1 cellular context compared by ENCODE assay signal in genomic region chr15:63892794-63893441, GRCh38.
A peak's percentile ranks its signal among the peaks of the same experiment; 100 is the strongest.
TF ChIP-seq lines count a peak whose summit lies in the region.

No MANE protein-coding gene starts in this region.

TF ChIP-seq in K562, 482 proteins besides CTCF, POLR2A, EP300 and RAD21 (continues in another document):
- TF ChIP-seq AFF4 (CRISPR knock-in tag; IDR thresholded peaks at IDR 0.05) (no peak), KAT8 (IDR thresholded peaks at IDR 0.05; ENCODE audit: low read depth) (no peak), NR1H2 (CRISPR knock-in tag; IDR thresholded peaks at IDR 0.05) (no peak), HDAC2 (IDR thresholded peaks at IDR 0.05) (no peak), MCM5 (IDR thresholded peaks at IDR 0.05; ENCODE audit: low read depth) (no peak), ETV1 (tag; conservative IDR thresholded peaks at IDR 0.05; ENCODE audit: low read depth) (no peak; the same call in 1 of the 2 replicates), HNRNPUL1 (IDR thresholded peaks at IDR 0.05; ENCODE audit: low read length) (no peak), NRF1 (conservative IDR thresholded peaks at IDR 0.05 in 1 of 2, IDR thresholded peaks at IDR 0.05 in 1 of 2) (0 out of 4 replicates have a peak, but pooled peaks of 1 of the 2 experiments have one; percentile 22), TAF7 (tag; IDR thresholded peaks at IDR 0.05) (no peak), SMAD4 (CRISPR knock-in tag; conservative IDR thresholded peaks at IDR 0.05) (peak; percentile 50; the same call in 1 of the 2 replicates), CBFA2T3 (IDR thresholded peaks at IDR 0.05) (peak; percentile 63), PRDM10 (IDR thresholded peaks at IDR 0.05; ENCODE audit: partially characterized antibody) (no peak), ZNF41 (CRISPR knock-in tag; conservative IDR thresholded peaks at IDR 0.05) (no peak), SETDB1 (IDR thresholded peaks at IDR 0.05; ENCODE audit: low read length) (no peak), TAF1 (IDR thresholded peaks at IDR 0.05; ENCODE audit: control insufficient read depth, extremely low read depth, insufficient read depth, low read length, severe bottlenecking) (no peak), ARID2 (IDR thresholded peaks at IDR 0.05) (no peak), ZNF586 (CRISPR knock-in tag; conservative IDR thresholded peaks at IDR 0.05) (no peak), ZNF12 (CRISPR knock-in tag; IDR thresholded peaks at IDR 0.05) (peak; percentile 94), MIER1 (IDR thresholded peaks at IDR 0.05; ENCODE audit: low read depth) (no peak), SMARCC2 (IDR thresholded peaks at IDR 0.05; ENCODE audit: low read depth) (no peak), GMEB1 (CRISPR knock-in tag; IDR thresholded peaks at IDR 0.05) (no peak), ZBTB5 (IDR thresholded peaks at IDR 0.05) (no peak), TCF7L2 (IDR thresholded peaks at IDR 0.05; ENCODE audit: low read depth, low read length) (no peak), ZNF23 (CRISPR knock-in tag; IDR thresholded peaks at IDR 0.05) (no peak), MCM2 (IDR thresholded peaks at IDR 0.05; ENCODE audit: low read depth) (no peak), ZNF212 (CRISPR knock-in tag; IDR thresholded peaks at IDR 0.05) (no peak), TEAD4 (IDR thresholded peaks at IDR 0.05; ENCODE audit: low read length) (peak; percentile 33; the same call in 1 of the 2 replicates), TEAD4 (CRISPR knock-in tag; IDR thresholded peaks at IDR 0.05; ENCODE audit: borderline replicate concordance) (no peak), SLC30A9 (CRISPR knock-in tag; IDR thresholded peaks at IDR 0.05) (no peak), ADNP (tag; IDR thresholded peaks at IDR 0.05) (no peak), TFAP4 (CRISPR knock-in tag; IDR thresholded peaks at IDR 0.05; ENCODE audit: borderline replicate concordance) (peak; percentile 29; the same call in 1 of the 2 replicates), E4F1 (CRISPR knock-in tag; IDR thresholded peaks at IDR 0.05; ENCODE audit: borderline replicate concordance) (no peak), ASH1L (IDR thresholded peaks at IDR 0.05; ENCODE audit: borderline replicate concordance, low read depth, partially characterized antibody) (no peak), MAX (CRISPR knock-in tag; IDR thresholded peaks at IDR 0.05) (peak; percentile 76), MXD1 (CRISPR knock-in tag; IDR thresholded peaks at IDR 0.05; ENCODE audit: borderline replicate concordance, poor library complexity, severe bottlenecking) (no peak), STAT6 (CRISPR knock-in tag; IDR thresholded peaks at IDR 0.05) (no peak), SFPQ (IDR thresholded peaks at IDR 0.05; ENCODE audit: low read depth, low read length) (no peak), HNRNPK (IDR thresholded peaks at IDR 0.05; ENCODE audit: low read depth, low read length, poor library complexity, severe bottlenecking) (no peak), RBM39 (optimal IDR thresholded peaks at IDR 0.05; ENCODE audit: low read depth, low read length) (no peak), NFE2L1 (tag; IDR thresholded peaks at IDR 0.05; ENCODE audit: borderline replicate concordance, low read depth) (no peak), ZNF316 (IDR thresholded peaks at IDR 0.05) (no peak), SMARCB1 (IDR thresholded peaks at IDR 0.05; ENCODE audit: insufficient read length, low read depth) (no peak)
